In the genomic region with DNA sequence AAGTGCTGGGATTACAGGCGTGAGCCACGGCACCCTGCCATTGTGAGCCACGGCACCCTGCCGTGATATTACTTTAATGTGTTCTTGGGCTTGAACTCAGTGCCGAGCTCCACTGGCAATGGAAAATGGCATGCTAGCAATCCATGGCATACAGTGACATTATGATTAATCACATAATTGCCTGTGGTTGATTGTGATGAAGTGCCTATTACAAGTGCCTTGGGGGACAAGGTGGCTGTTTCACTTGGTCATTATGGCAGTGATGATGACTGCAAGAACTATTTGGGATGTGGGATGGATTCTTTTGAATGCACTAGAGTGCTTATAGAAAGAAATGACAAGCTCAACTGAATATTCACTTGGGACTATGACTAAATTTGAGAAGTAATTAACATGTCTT, we compare ENCODE assay signal across 37 cellular contexts. TPM values are rescaled to one million over a fixed set of nuclear protein-coding genes. Genes with fewer than 3 reads are reported as not detected.
"Had no signal": no experiment of that assay in that cellular context is flagged by ENCODE, and none has a peak within 500 bp of the region (broad histone marks: within the 10 kb centered on the region; RNA-seq: fewer than 3 reads in every experiment).

No MANE protein-coding gene starts in this region.

- H3K27me3 ChIP-seq: ascending aorta had no signal

- H3K9me3 ChIP-seq: ascending aorta, breast epithelium, colonic mucosa, esophagus squamous epithelium, gastroesophageal sphincter had no signal

- H3K4me3 ChIP-seq: ascending aorta, breast epithelium, cardiac muscle cell, colonic mucosa, esophagus squamous epithelium, gastroesophageal sphincter had no signal

- H3K36me3 Mint-ChIP-seq: activated CD4-positive, alpha-beta memory T cell treated with anti-CD3 and anti-CD28 coated beads for 36 hours; activated CD8-positive, alpha-beta memory T cell treated with anti-CD3 and anti-CD28 coated beads, Interleukin-2, amount 10 ng/mL, durations not matched to agents 7 days and 5 days; activated naive CD4-positive, alpha-beta T cell treated with anti-CD3 and anti-CD28 coated beads, Interleukin-2, amount 10 ng/mL, durations not matched to agents 7 days and 5 days; activated naive CD4-positive, alpha-beta T cell treated with anti-CD3 and anti-CD28 coated beads, Interleukin-2, amount 50 U/mL, for 72 hours; activated naive CD8-positive, alpha-beta T cell treated with anti-CD3 and anti-CD28 coated beads, Interleukin-2, amount 10 ng/mL, durations not matched to agents 7 days and 5 days; brain had no signal

- ATAC-seq: activated CD4-positive, alpha-beta T cell treated with anti-CD3 and anti-CD28 coated beads for 36 hours; activated CD8-positive, alpha-beta memory T cell treated with anti-CD3 and anti-CD28 coated beads, Interleukin-2, amount 10 ng/mL, durations not matched to agents 7 days and 5 days; activated CD8-positive, alpha-beta T cell treated with anti-CD3 and anti-CD28 coated beads, Interleukin-2, amount 10 ng/mL, durations not matched to agents 7 days and 5 days; activated naive CD4-positive, alpha-beta T cell treated with anti-CD3 and anti-CD28 coated beads, Interleukin-2, amount 50 U/mL, for 72 hours; gastroesophageal sphincter had no signal

- H3K36me3 ChIP-seq: ascending aorta, breast epithelium, cardiac muscle cell, colonic mucosa, esophagus squamous epithelium, gastroesophageal sphincter had no signal

- H3K4me1 ChIP-seq: ascending aorta, breast epithelium, colonic mucosa, esophagus squamous epithelium, gastroesophageal sphincter had no signal

- H3K9me3 Mint-ChIP-seq: activated CD4-positive, alpha-beta memory T cell treated with anti-CD3 and anti-CD28 coated beads for 36 hours; activated CD4-positive, alpha-beta T cell treated with anti-CD3 and anti-CD28 coated beads, Interleukin-2, amount 10 ng/mL, durations not matched to agents 24 days and 14 days; activated naive CD4-positive, alpha-beta T cell treated with anti-CD3 and anti-CD28 coated beads, Interleukin-2, amount 10 ng/mL, durations not matched to agents 7 days and 5 days; activated naive CD4-positive, alpha-beta T cell treated with anti-CD3 and anti-CD28 coated beads, Interleukin-2, amount 50 U/mL, for 72 hours; activated naive CD8-positive, alpha-beta T cell treated with anti-CD3 and anti-CD28 coated beads, Interleukin-2, amount 10 ng/mL, durations not matched to agents 7 days and 5 days; activated T-helper 1 cell treated with anti-CD3 and anti-CD28 coated beads, Interleukin-12 subunit alpha, Interleukin-12 subunit beta, Interleukin-2, Interleukin-4 antibody, amounts not matched to agents 30 ng/mL and 10 ng/mL and 1 ng/mL, durations not matched to agents 14 hours and 24 hours and 36 hours; brain had no signal

- H3K27ac Mint-ChIP-seq: activated CD4-positive, alpha-beta memory T cell treated with anti-CD3 and anti-CD28 coated beads for 36 hours; activated CD4-positive, alpha-beta T cell treated with anti-CD3 and anti-CD28 coated beads for 36 hours; activated CD4-positive, alpha-beta T cell treated with anti-CD3 and anti-CD28 coated beads, Interleukin-2, amount 10 ng/mL, durations not matched to agents 24 days and 14 days; activated CD8-positive, alpha-beta memory T cell treated with anti-CD3 and anti-CD28 coated beads, Interleukin-2, amount 10 ng/mL, durations not matched to agents 7 days and 5 days; activated CD8-positive, alpha-beta T cell treated with anti-CD3 and anti-CD28 coated beads, Interleukin-2, amount 10 ng/mL, durations not matched to agents 7 days and 5 days; activated naive CD4-positive, alpha-beta T cell treated with anti-CD3 and anti-CD28 coated beads, Interleukin-2, amount 10 ng/mL, durations not matched to agents 7 days and 5 days; activated naive CD4-positive, alpha-beta T cell treated with anti-CD3 and anti-CD28 coated beads, Interleukin-2, amount 50 U/mL, for 72 hours; activated naive CD8-positive, alpha-beta T cell treated with anti-CD3 and anti-CD28 coated beads, Interleukin-2, amount 10 ng/mL, durations not matched to agents 7 days and 5 days; activated T-helper 1 cell treated with anti-CD3 and anti-CD28 coated beads, Interleukin-12 subunit alpha, Interleukin-12 subunit beta, Interleukin-2, Interleukin-4 antibody, amounts not matched to agents 30 ng/mL and 10 ng/mL and 1 ng/mL, durations not matched to agents 14 hours and 24 hours and 36 hours; brain had no signal

- DNase-seq: activated CD4-positive, alpha-beta memory T cell treated with anti-CD3 and anti-CD28 coated beads for 36 hours; activated CD4-positive, alpha-beta T cell treated with anti-CD3 and anti-CD28 coated beads for 36 hours; activated CD4-positive, CD25-positive, alpha-beta regulatory T cell; activated CD4-positive, CD25-positive, alpha-beta regulatory T cell treated with anti-CD3 and anti-CD28 coated beads, Interleukin-2, amount 50 U/mL, for 72 hours; activated CD8-positive, alpha-beta memory T cell treated with anti-CD3 and anti-CD28 coated beads, Interleukin-2, amount 10 ng/mL, durations not matched to agents 7 days and 5 days; activated CD8-positive, alpha-beta memory T cell treated with anti-CD3 and anti-CD28 coated beads, Interleukin-2, amount 50 U/mL, for 4 hours; activated CD8-positive, alpha-beta T cell treated with anti-CD3 and anti-CD28 coated beads, Interleukin-2, amount 10 ng/mL, durations not matched to agents 7 days and 5 days; activated gamma-delta T cell; activated naive CD4-positive, alpha-beta T cell; activated naive CD4-positive, alpha-beta T cell treated with anti-CD3 and anti-CD28 coated beads, Interleukin-2, amount 10 ng/mL, durations not matched to agents 7 days and 5 days; activated naive CD8-positive, alpha-beta T cell treated with anti-CD3 and anti-CD28 coated beads, Interleukin-2, amount 10 ng/mL, durations not matched to agents 7 days and 5 days; activated T-cell treated with anti-CD3 and anti-CD28 coated beads, Interleukin-2, amount 50 U/mL, for 1 hour; activated T-cell treated with anti-CD3 and anti-CD28 coated beads, Interleukin-2, amount 50 U/mL, for 48 hours; central memory CD4-positive, alpha-beta T cell; cerebellar nuclear complex; colonic mucosa; effector CD8-positive, alpha-beta T cell; esophagus squamous epithelium; foreskin melanocyte; T-helper 2 cell had no signal

- H3K4me3 Mint-ChIP-seq: activated CD4-positive, alpha-beta memory T cell treated with anti-CD3 and anti-CD28 coated beads for 36 hours; activated CD4-positive, alpha-beta T cell treated with anti-CD3 and anti-CD28 coated beads for 36 hours; activated CD4-positive, alpha-beta T cell treated with anti-CD3 and anti-CD28 coated beads, Interleukin-2, amount 10 ng/mL, durations not matched to agents 24 days and 14 days; activated CD8-positive, alpha-beta memory T cell treated with anti-CD3 and anti-CD28 coated beads, Interleukin-2, amount 10 ng/mL, durations not matched to agents 7 days and 5 days; activated CD8-positive, alpha-beta T cell treated with anti-CD3 and anti-CD28 coated beads, Interleukin-2, amount 10 ng/mL, durations not matched to agents 7 days and 5 days; activated naive CD4-positive, alpha-beta T cell treated with anti-CD3 and anti-CD28 coated beads, Interleukin-2, amount 10 ng/mL, durations not matched to agents 7 days and 5 days; activated naive CD8-positive, alpha-beta T cell treated with anti-CD3 and anti-CD28 coated beads, Interleukin-2, amount 10 ng/mL, durations not matched to agents 7 days and 5 days; activated T-helper 1 cell treated with anti-CD3 and anti-CD28 coated beads, Interleukin-12 subunit alpha, Interleukin-12 subunit beta, Interleukin-2, Interleukin-4 antibody, amounts not matched to agents 30 ng/mL and 10 ng/mL and 1 ng/mL, durations not matched to agents 14 hours and 24 hours and 36 hours; brain had no signal

- H3K27ac ChIP-seq: ascending aorta, breast epithelium, cardiac muscle cell, colonic mucosa, epithelial cell of prostate, esophagus squamous epithelium, gastroesophageal sphincter had no signal

- FAIRE-seq: endometrium, endothelial cell of umbilical vein had no signal

- H3K4me1 Mint-ChIP-seq: activated CD4-positive, alpha-beta T cell treated with anti-CD3 and anti-CD28 coated beads for 36 hours; activated CD4-positive, alpha-beta T cell treated with anti-CD3 and anti-CD28 coated beads, Interleukin-2, amount 10 ng/mL, durations not matched to agents 24 days and 14 days; activated CD8-positive, alpha-beta memory T cell treated with anti-CD3 and anti-CD28 coated beads, Interleukin-2, amount 10 ng/mL, durations not matched to agents 7 days and 5 days; activated naive CD4-positive, alpha-beta T cell treated with anti-CD3 and anti-CD28 coated beads, Interleukin-2, amount 10 ng/mL, durations not matched to agents 7 days and 5 days; activated naive CD8-positive, alpha-beta T cell treated with anti-CD3 and anti-CD28 coated beads, Interleukin-2, amount 10 ng/mL, durations not matched to agents 7 days and 5 days; brain had no signal

RNA-seq across cellular contexts. Expression of a gene that starts 22.3 kb away (rescaled TPM):
- total RNA-seq: ascending aorta, breast epithelium, dermis microvascular lymphatic vessel endothelial cell, endothelial cell of umbilical vein, fibroblast of lung, fibroblast of villous mesenchyme, glomerular endothelial cell had no signal
- polyA plus RNA-seq: endothelial cell of umbilical vein, fibroblast of lung had no signal

RNA-seq across cellular contexts. Expression of a gene that starts 41.6 kb away (rescaled TPM):
- total RNA-seq: activated CD4-positive, alpha-beta memory T cell treated with anti-CD3 and anti-CD28 coated beads for 36 hours; activated CD8-positive, alpha-beta memory T cell treated with anti-CD3 and anti-CD28 coated beads for 36 hours; activated CD8-positive, alpha-beta T cell treated with anti-CD3 and anti-CD28 coated beads, Interleukin-2, amount 10 ng/mL, durations not matched to agents 7 days and 5 days; activated naive CD8-positive, alpha-beta T cell treated with anti-CD3 and anti-CD28 coated beads, Interleukin-2, amount 10 ng/mL, durations not matched to agents 7 days and 5 days; ascending aorta; cardiac muscle cell; colonic mucosa; dermis microvascular lymphatic vessel endothelial cell; endothelial cell of umbilical vein; esophagus squamous epithelium; fibroblast of lung; fibroblast of villous mesenchyme; glomerular endothelial cell had no signal
- polyA plus RNA-seq: endothelial cell of umbilical vein, fibroblast of lung had no signal

RNA-seq across cellular contexts. Expression of a gene that starts 57.6 kb away (rescaled TPM):
- total RNA-seq: ascending aorta; T-helper 1 cell treated with Interleukin-12 subunit alpha and Interleukin-12 subunit beta and Interleukin-4 antibody, amounts not matched to agents 30 ng/mL and 1 ng/mL, for 36 hours had no signal
- polyA plus RNA-seq: cardiac muscle cell had no signal
